In genomic region chr12:93895096-93895460, GRCh38 we compare ENCODE assay signal across 12 cellular contexts.
DNase-seq lines count a peak whose midpoint lies in the region; ATAC-seq, FAIRE-seq and TF ChIP-seq lines count a peak whose summit lies in the region.
"Had no signal": no experiment of that assay in that cellular context is flagged by ENCODE, and none has a peak within 500 bp of the region (broad histone marks: within the 10 kb centered on the region; RNA-seq: fewer than 3 reads in every experiment).

No MANE protein-coding gene starts in this region.

- H3K4me3 ChIP-seq in K562 = no peak overlapping the region
- H3K4me3 ChIP-seq in hepatocyte = no peak overlapping the region
- no peak overlapping the region for H3K4me3 ChIP-seq in spleen
- H3K4me3 ChIP-seq in OCI-LY7 (ENCODE audit: low read depth, low read length, poor library complexity, severe bottlenecking) = no peak overlapping the region

- H3K79me2 ChIP-seq in K562 (ENCODE audit: control insufficient read depth, insufficient read depth, low read length) (no peaks in the 10 kb centered on the region), hepatocyte (no peaks in the 10 kb centered on the region), OCI-LY7 (ENCODE audit: insufficient read depth, low read depth, low read length) (no peaks in the 10 kb centered on the region)

- no peak overlapping the region for H3K4me2 ChIP-seq in K562 (ENCODE audit: insufficient read depth, low read length)
- no peak overlapping the region for H3K4me2 ChIP-seq in hepatocyte
- H3K4me2 ChIP-seq in OCI-LY7 (ENCODE audit: low read length) = no peak overlapping the region

- FAIRE-seq in K562 (lab: Jason Lieb, UNC) = no peak

- H3K9me3 ChIP-seq in K562 (replicated peaks; ENCODE audit: control insufficient read depth, insufficient read depth, low read depth, low read length) (no peaks in the 10 kb centered on the region), hepatocyte (ENCODE audit: low read depth) (no peaks in the 10 kb centered on the region), spleen (no peaks in the 10 kb centered on the region), OCI-LY7 (ENCODE audit: low read length) (no peaks in the 10 kb centered on the region)

- H2AFZ ChIP-seq in K562 (ENCODE audit: low read depth, low read length) = peak overlapping the region; percentile 40; the same call in 1 of the 2 replicates
- no peak overlapping the region for H2AFZ ChIP-seq in hepatocyte
- H2AFZ ChIP-seq in OCI-LY7 (ENCODE audit: low read length) = no peak overlapping the region

- no peak overlapping the region for H3K9ac ChIP-seq in K562 (ENCODE audit: insufficient read depth in 1 of 2, low read depth in 2 of 2, low read length in 2 of 2)

- in situ Hi-C loops in K562 (cut with MboI) = no loop called here

- no peak overlapping the region for H3K27ac ChIP-seq in K562 (ENCODE audit: extremely low read depth, low read depth, low read length)
- peak overlapping the region; percentile 54 for H3K27ac ChIP-seq in hepatocyte
- peak overlapping the region in 6 of 8 donors; percentile 28 to 65 (median 42) for H3K27ac ChIP-seq in spleen
- no peak overlapping the region for H3K27ac ChIP-seq in OCI-LY7 (ENCODE audit: low read depth, low read length, poor library complexity, severe bottlenecking)

- whole genome bisulfite sequencing in K562 (ENCODE audit: insufficient coverage, low coverage, missing lambda C conversion rate) = 64% methylated on average over 5 of the region's 6 CpGs
- 74% methylated on average over 6 of the region's 6 CpGs for WGBS in hepatocyte (ENCODE audit: low lambda C conversion rate, missing lambda C conversion rate)
- WGBS in spleen, 5 donors = 36 to 52% (median 44%) methylated on average over 5 to 6 of the region's 6 CpGs

- ATAC-seq in K562 = no peak
- ATAC-seq: Panc1 had no signal

- H3K27me3 ChIP-seq in K562 (ENCODE audit: control insufficient read depth in 2 of 2, insufficient read depth in 2 of 2, low read length in 2 of 2) (no peaks in the 10 kb centered on the region), hepatocyte (no peaks in the 10 kb centered on the region), spleen (replicated peaks in 1 of 7) (no peaks in the 10 kb centered on the region)

- H3K36me3 ChIP-seq in K562 (ENCODE audit: control insufficient read depth, insufficient read depth, low read length) = no peaks in the 10 kb centered on the region
- H3K36me3 ChIP-seq in hepatocyte (replicated peaks; ENCODE audit: insufficient read depth, low read depth) = no peaks in the 10 kb centered on the region
- H3K36me3 ChIP-seq in spleen = no peaks in the 10 kb centered on the region
- no peaks in the 10 kb centered on the region for H3K36me3 ChIP-seq in OCI-LY7 (ENCODE audit: insufficient read depth, low read length)

- CTCF ChIA-PET in K562 (lab: Yijun Ruan, JAX; ENCODE audit: low intra/inter-chr PET ratio) (no interaction called here), OCI-LY7 (lab: Charles Lee; ENCODE audit: unreplicated experiment) (no interaction called here)

- no peak for TF ChIP-seq RAD21 in K562 (CRISPR knock-in tag; conservative IDR thresholded peaks at IDR 0.05 in 1 of 2, IDR thresholded peaks at IDR 0.05 in 1 of 2)

- DNase-seq in EL (peak; percentile 32), K562 (ENCODE audit: extremely low read depth in 1 of 4, low spot score in 3 of 4) (no peak), hepatocyte (ENCODE audit: low spot score) (no peak), spleen (no peak), middle frontal gyrus (ENCODE audit: extremely low spot score, low spot score) (no peak), OCI-LY7 (ENCODE audit: low spot score) (no peak), GM19238 (ENCODE audit: insufficient read length, low spot score) (no peak)
- no peak for DNase-seq in activated naive CD4-positive, alpha-beta T cell (lab: John Stamatoyannopoulos, UW)
- DNase-seq: activated T-cell treated with anti-CD3 and anti-CD28 coated beads, Interleukin-2, amount 50 U/mL, for 24 hours; COR-L47; NCI-H2107 had no signal

- H3K9me1 ChIP-seq in K562 (ENCODE audit: control insufficient read depth, insufficient read depth, low read length) = no peaks in the 10 kb centered on the region

- H4K20me1 ChIP-seq in K562 (replicated peaks; ENCODE audit: control insufficient read depth, insufficient read depth, low read length) (no peaks in the 10 kb centered on the region), hepatocyte (ENCODE audit: insufficient read depth, poor library complexity, severe bottlenecking) (no peaks in the 10 kb centered on the region), OCI-LY7 (ENCODE audit: insufficient read depth, low read length) (no peaks in the 10 kb centered on the region)

- no TSS peak for BruUV-seq in K562 (replicated peaks; lab: Mats Ljungman, UMichigan)
- BruUV-seq in OCI-LY7 (replicated peaks; lab: Mats Ljungman, UMichigan) = no TSS peak

- POLR2A ChIA-PET in K562 (lab: Yijun Ruan, JAX) = no interaction called here
- POLR2A ChIA-PET in OCI-LY7 (lab: Charles Lee) = no interaction called here

- peak in 1 of 3 experiments; percentile 24; a peak in 2 of 6 replicates for TF ChIP-seq CTCF in K562 (IDR thresholded peaks at IDR 0.05 in 2 of 3, conservative IDR thresholded peaks at IDR 0.05 in 1 of 3; ENCODE audit: insufficient read depth in 2 of 3, low read depth in 1 of 3, low read length in 3 of 3)
- no peak for TF ChIP-seq CTCF in hepatocyte (IDR thresholded peaks at IDR 0.05; ENCODE audit: poor library complexity)
- no peak for TF ChIP-seq CTCF in spleen (IDR thresholded peaks at IDR 0.05 in 8 of 11, conservative IDR thresholded peaks at IDR 0.05 in 3 of 11)
- TF ChIP-seq CTCF in OCI-LY7 (conservative IDR thresholded peaks at IDR 0.05; ENCODE audit: low read length) = no peak

- H3K9me2 ChIP-seq in hepatocyte (replicated peaks; ENCODE audit: insufficient read depth) (no peaks in the 10 kb centered on the region), OCI-LY7 (ENCODE audit: insufficient read depth, low read length) (no peaks in the 10 kb centered on the region)

- H3K4me1 ChIP-seq in K562 (replicated peaks in 1 of 2; ENCODE audit: control insufficient read depth in 2 of 2, insufficient read depth in 2 of 2, low read length in 2 of 2) = peaks cover 10 to 12% of the 10 kb centered on the region in 2 experiments; a peak in 4 of 5 replicates
- H3K4me1 ChIP-seq in hepatocyte (ENCODE audit: insufficient read depth) = no peaks in the 10 kb centered on the region
- peaks cover 0 to 13% (median 5%) of the 10 kb centered on the region in 6 donors for H3K4me1 ChIP-seq in spleen
- no peaks in the 10 kb centered on the region for H3K4me1 ChIP-seq in OCI-LY7 (ENCODE audit: insufficient read depth, low read length, poor library complexity, severe bottlenecking)

- TF ChIP-seq POLR2A in K562 (conservative IDR thresholded peaks at IDR 0.05) (no peak), spleen (IDR thresholded peaks at IDR 0.05) (no peak)

- intact Hi-C loops in K562 (cut with micrococcal nuclease) (loop anchor here (5.0 kb wide), 1 partner anchor 82 kb away; no protein-coding TSS in a partner anchor), spleen (cut with DNase I; ENCODE audit: low total_unique reads) (no loop called here), OCI-LY7 (cut with micrococcal nuclease; ENCODE audit: unreplicated experiment) (no loop called here)

- TF ChIP-seq EP300 in K562 (IDR thresholded peaks at IDR 0.05; ENCODE audit: low read length) = no peak

TF ChIP-seq in K562, 482 proteins besides CTCF, POLR2A, EP300 and RAD21 (continues in another document):
- TF ChIP-seq CHD4 (IDR thresholded peaks at IDR 0.05; ENCODE audit: insufficient read depth, insufficient replicate concordance, low read depth, low read length, poor library complexity, severe bottlenecking) (no peak), SIN3B (IDR thresholded peaks at IDR 0.05; ENCODE audit: low read depth) (no peak), PRMT5 (CRISPR knock-in tag; IDR thresholded peaks at IDR 0.05) (no peak), SMARCE1 (IDR thresholded peaks at IDR 0.05) (no peak), SAFB2 (IDR thresholded peaks at IDR 0.05; ENCODE audit: borderline replicate concordance, low read depth, low read length, severe bottlenecking) (no peak), CHAMP1 (IDR thresholded peaks at IDR 0.05) (no peak), IRF9 (tag; IDR thresholded peaks at IDR 0.05) (no peak), TCFL5 (CRISPR knock-in tag; conservative IDR thresholded peaks at IDR 0.05) (no peak), XRCC5 (IDR thresholded peaks at IDR 0.05; ENCODE audit: low read depth, low read length) (no peak), MTF1 (CRISPR knock-in tag; IDR thresholded peaks at IDR 0.05; ENCODE audit: borderline replicate concordance) (no peak)

Comparison
In these comparisons a context has a peak if more than half of its experiments do, and no peak if none do; other contexts are left out.
1. H3K27ac ChIP-seq: peak in hepatocyte (single experiment) and spleen (6 of 8); none in K562 (single experiment) and OCI-LY7 (single experiment).